In the genomic region with DNA sequence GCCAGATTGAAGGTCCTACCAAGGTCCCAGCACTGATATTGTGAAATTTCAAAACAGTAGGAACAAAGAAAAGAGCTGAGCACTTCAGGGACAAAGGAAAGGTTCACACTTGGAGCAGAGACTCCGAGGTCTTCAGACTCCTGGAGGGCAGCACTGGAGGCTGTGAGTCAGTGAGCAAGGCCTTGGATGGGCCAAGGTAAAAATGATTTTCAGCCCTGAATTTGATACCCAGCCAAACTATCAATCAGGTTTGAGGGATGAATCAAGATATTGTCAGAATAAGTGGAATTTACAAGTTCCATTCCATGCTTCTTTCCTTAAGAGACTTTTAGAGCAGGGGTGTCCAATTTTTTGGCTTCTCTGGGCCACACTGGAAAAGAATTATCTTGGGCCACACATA, we compare ENCODE assay signal across 37 cellular contexts.
"Had no signal": no experiment of that assay in that cellular context is flagged by ENCODE, and none has a peak within 500 bp of the region (broad histone marks: within the 10 kb centered on the region; RNA-seq: fewer than 3 reads in every experiment).

No MANE protein-coding gene starts in this region.

- H3K36me3 Mint-ChIP-seq: activated naive CD8-positive, alpha-beta T cell treated with anti-CD3 and anti-CD28 coated beads for 36 hours had no signal

- H3K27ac ChIP-seq: adrenal gland, body of pancreas, brain microvascular endothelial cell, breast epithelium, VCaP had no signal

- FAIRE-seq: astrocyte, TTC549 had no signal

- H3K4me3 Mint-ChIP-seq: activated CD4-positive, alpha-beta memory T cell treated with anti-CD3 and anti-CD28 coated beads for 36 hours; activated CD4-positive, alpha-beta T cell treated with anti-CD3 and anti-CD28 coated beads, Interleukin-2, amount 10 ng/mL, durations not matched to agents 24 days and 14 days; activated CD8-positive, alpha-beta T cell treated with anti-CD3 and anti-CD28 coated beads for 36 hours; activated naive CD4-positive, alpha-beta T cell treated with anti-CD3 and anti-CD28 coated beads for 36 hours; activated naive CD8-positive, alpha-beta T cell treated with anti-CD3 and anti-CD28 coated beads for 36 hours; activated T-cell treated with anti-CD3 and anti-CD28 coated beads, Interleukin-2, amount 50 U/mL, for 4 hours; activated T-cell treated with anti-CD3 and anti-CD28 coated beads, Interleukin-2, amount 50 U/mL, for 72 hours; activated T-helper 1 cell treated with anti-CD3 and anti-CD28 coated beads, Interleukin-12 subunit alpha, Interleukin-12 subunit beta, Interleukin-2, Interleukin-4 antibody, amounts not matched to agents 30 ng/mL and 10 ng/mL and 1 ng/mL, durations not matched to agents 14 hours and 24 hours and 36 hours; activated T-helper 17 cell treated with anti-CD3 and anti-CD28 coated beads, Interleukin-2, amount 50 U/mL, for 72 hours; T-helper 1 cell treated with Interleukin-12 subunit alpha and Interleukin-12 subunit beta and Interleukin-4 antibody, amounts not matched to agents 30 μg/mL and 1 μg/mL, for 36 hours; T-helper 2 cell treated with Interferon-gamma antibody and Interleukin-4, amounts not matched to agents 5 μg/mL and 100 μg/mL, for 36 hours had no signal

- H3K36me3 ChIP-seq: adrenal gland, brain microvascular endothelial cell, breast epithelium had no signal

- H3K27ac Mint-ChIP-seq: activated B cell treated with CpG ODN at 0.5 μM for 24 hours; activated CD4-positive, alpha-beta memory T cell treated with anti-CD3 and anti-CD28 coated beads for 36 hours; activated CD4-positive, alpha-beta T cell treated with anti-CD3 and anti-CD28 coated beads, Interleukin-2, amount 10 ng/mL, durations not matched to agents 24 days and 14 days; activated CD8-positive, alpha-beta T cell treated with anti-CD3 and anti-CD28 coated beads for 36 hours; activated naive CD4-positive, alpha-beta T cell treated with anti-CD3 and anti-CD28 coated beads for 36 hours; activated naive CD4-positive, alpha-beta T cell treated with anti-CD3 and anti-CD28 coated beads, Interleukin-2, amount 50 U/mL, for 72 hours; activated naive CD8-positive, alpha-beta T cell treated with anti-CD3 and anti-CD28 coated beads for 36 hours; activated T-cell treated with anti-CD3 and anti-CD28 coated beads, Interleukin-2, amount 50 U/mL, for 72 hours; activated T-helper 1 cell treated with anti-CD3 and anti-CD28 coated beads, Interleukin-12 subunit alpha, Interleukin-12 subunit beta, Interleukin-2, Interleukin-4 antibody, amounts not matched to agents 30 ng/mL and 10 ng/mL and 1 ng/mL, durations not matched to agents 14 hours and 24 hours and 36 hours; activated T-helper 17 cell treated with anti-CD3 and anti-CD28 coated beads, Interleukin-2, amount 50 U/mL, for 72 hours; T-helper 1 cell treated with Interleukin-12 subunit alpha and Interleukin-12 subunit beta and Interleukin-4 antibody, amounts not matched to agents 30 μg/mL and 1 μg/mL, for 36 hours; T-helper 2 cell treated with Interferon-gamma antibody and Interleukin-4, amounts not matched to agents 5 μg/mL and 100 μg/mL, for 36 hours had no signal

- H3K4me1 ChIP-seq: adrenal gland had no signal

- H3K9me3 ChIP-seq: adrenal gland, body of pancreas had no signal

- H3K9me3 Mint-ChIP-seq: activated naive CD4-positive, alpha-beta T cell treated with anti-CD3 and anti-CD28 coated beads, Interleukin-2, amount 50 U/mL, for 72 hours; activated T-cell treated with anti-CD3 and anti-CD28 coated beads, Interleukin-2, amount 50 U/mL, for 72 hours; activated T-helper 1 cell treated with anti-CD3 and anti-CD28 coated beads, Interleukin-12 subunit alpha, Interleukin-12 subunit beta, Interleukin-2, Interleukin-4 antibody, amounts not matched to agents 30 ng/mL and 10 ng/mL and 1 ng/mL, durations not matched to agents 14 hours and 24 hours and 36 hours; T-helper 1 cell treated with Interleukin-12 subunit alpha and Interleukin-12 subunit beta and Interleukin-4 antibody, amounts not matched to agents 30 μg/mL and 1 μg/mL, for 36 hours; T-helper 2 cell treated with Interferon-gamma antibody and Interleukin-4, amounts not matched to agents 5 μg/mL and 100 μg/mL, for 36 hours had no signal

- ATAC-seq: activated CD8-positive, alpha-beta T cell treated with anti-CD3 and anti-CD28 coated beads for 36 hours; activated naive CD4-positive, alpha-beta T cell treated with anti-CD3 and anti-CD28 coated beads, Interleukin-2, amount 50 U/mL, for 72 hours; activated T-cell treated with anti-CD3 and anti-CD28 coated beads, Interleukin-2, amount 50 U/mL, for 4 hours; activated T-cell treated with anti-CD3 and anti-CD28 coated beads, Interleukin-2, amount 50 U/mL, for 72 hours; activated T-helper 17 cell treated with anti-CD3 and anti-CD28 coated beads, Interleukin-2, amount 50 U/mL, for 72 hours; body of pancreas had no signal

- DNase-seq: activated B cell treated with CpG ODN at 0.5 μM for 24 hours; activated CD4-positive, alpha-beta memory T cell treated with anti-CD3 and anti-CD28 coated beads for 36 hours; activated CD4-positive, alpha-beta T cell treated with anti-CD3 and anti-CD28 coated beads for 4 hours; activated CD4-positive, alpha-beta T cell treated with anti-CD3 and anti-CD28 coated beads, Interleukin-2, amount 10 ng/mL, durations not matched to agents 24 days and 14 days; activated CD4-positive, alpha-beta T cell treated with anti-CD3 and anti-CD28 coated beads, Interleukin-2, amount 50 U/mL, for 1 hour; activated CD4-positive, alpha-beta T cell treated with anti-CD3 and anti-CD28 coated beads, Interleukin-2, amount 50 U/mL, for 4 hours; activated CD4-positive, CD25-positive, alpha-beta regulatory T cell treated with anti-CD3 and anti-CD28 coated beads, Interleukin-2, amount 50 U/mL, for 72 hours; activated CD8-positive, alpha-beta memory T cell treated with anti-CD3 and anti-CD28 coated beads, Interleukin-2, amount 50 U/mL, for 4 hours; activated CD8-positive, alpha-beta T cell treated with anti-CD3 and anti-CD28 coated beads for 36 hours; activated effector memory CD4-positive, alpha-beta T cell treated with anti-CD3 and anti-CD28 coated beads, Interleukin-2, amount 50 U/mL, for 16 hours; activated gamma-delta T cell treated with Interleukin-2 at 50 U/mL for 16 hours; activated naive CD4-positive, alpha-beta T cell; activated naive CD4-positive, alpha-beta T cell treated with anti-CD3 and anti-CD28 coated beads for 36 hours; activated naive CD4-positive, alpha-beta T cell treated with anti-CD3 and anti-CD28 coated beads, Interleukin-2, amount 50 U/mL, for 16 hours; activated naive CD8-positive, alpha-beta T cell treated with anti-CD3 and anti-CD28 coated beads for 36 hours; activated T-cell treated with anti-CD3 and anti-CD28 coated beads for 4 hours; activated T-cell treated with anti-CD3 and anti-CD28 coated beads, Interleukin-2, amount 50 U/mL, for 1 hour; activated T-cell treated with anti-CD3 and anti-CD28 coated beads, Interleukin-2, amount 50 U/mL, for 4 hours; activated T-cell treated with anti-CD3 and anti-CD28 coated beads, Interleukin-2, amount 50 U/mL, for 72 hours; amniotic stem cell; aorta; body of pancreas; central memory CD4-positive, alpha-beta T cell; T-helper 1 cell; T-helper 2 cell; T-helper 9 cell had no signal

- H3K4me3 ChIP-seq: adrenal gland, body of pancreas, breast epithelium had no signal
